8 cellular contexts compared by ENCODE assay signal in genomic region chr1:228141082-228141870, GRCh38. TPM values are rescaled to one million over a fixed set of nuclear protein-coding genes. Genes with fewer than 3 reads are reported as not detected.
A peak's percentile ranks its signal among the peaks of the same experiment; 100 is the strongest.
DNase-seq lines count a peak whose midpoint lies in the region; ATAC-seq and TF ChIP-seq lines count a peak whose summit lies in the region.

No MANE protein-coding gene starts in this region.

- H3K27me3 ChIP-seq in neural progenitor cell: peaks cover 28% of the 10 kb centered on the region

- H3K36me3 ChIP-seq in neural progenitor cell: no peaks in the 10 kb centered on the region

- H3K4me2 ChIP-seq in neural progenitor cell: peak overlapping the region; percentile 97

- H3K4me3 Mint-ChIP-seq in activated CD4-positive, alpha-beta memory T cell treated with anti-CD3 and anti-CD28 coated beads for 36 hours: peak overlapping the region; percentile 99
- H3K4me3 Mint-ChIP-seq in neural progenitor cell: peak overlapping the region; percentile 98

- H3F3A ChIP-seq in neural progenitor cell (ENCODE audit: low read depth): peaks cover 7% of the 10 kb centered on the region

- DNase-seq in AG04449 (ENCODE audit: low read depth, low spot score): no peak
- DNase-seq in H4 (ENCODE audit: low spot score): peak; percentile 46
- peak; percentile 47 for DNase-seq in activated CD4-positive, alpha-beta memory T cell treated with anti-CD3 and anti-CD28 coated beads for 36 hours
- DNase-seq in fibroblast of peridontal ligament (ENCODE audit: extremely low read depth): peak; percentile 63
- no peak for DNase-seq in neural progenitor cell (ENCODE audit: low spot score)
- DNase-seq in NCI-H2081 treated with DMSO at 0.1 percent for 48 hours (lab: John Stamatoyannopoulos, UW): no peak

- H3K79me2 ChIP-seq in neural progenitor cell (ENCODE audit: low read depth): peaks cover 45% of the 10 kb centered on the region

- peaks cover 27% of the 10 kb centered on the region for H3K4me1 Mint-ChIP-seq in activated CD4-positive, alpha-beta memory T cell treated with anti-CD3 and anti-CD28 coated beads for 36 hours (ENCODE audit: low read depth)
- peaks cover 19% of the 10 kb centered on the region for H3K4me1 Mint-ChIP-seq in neural progenitor cell

- H3K4me3 ChIP-seq in AG04449 (ENCODE audit: low read depth, low read length) (peak overlapping the region; percentile 92), neural progenitor cell (peak overlapping the region; percentile 84)

- H3K27ac ChIP-seq in neural progenitor cell: no peak overlapping the region

- no peaks in the 10 kb centered on the region for H3K9me3 ChIP-seq in neural progenitor cell (ENCODE audit: low read depth)

- peaks cover 14% of the 10 kb centered on the region for H4K20me1 ChIP-seq in neural progenitor cell (ENCODE audit: low read depth)

- CTCF ChIA-PET in AG04449 (lab: Yijun Ruan, JAX): interaction anchor here (1.0 to 2.6 kb wide), 3 partner anchors 10 to 142 kb away, joined by 3 to 13 read pairs (median 10); partner anchors contain the start of gene IBA57
- CTCF ChIA-PET in activated CD4-positive, alpha-beta memory T cell treated with anti-CD3 and anti-CD28 coated beads for 36 hours (lab: Charles Lee): interaction anchor here (0.8 to 2.2 kb wide), 6 partner anchors 10 to 360 kb away, joined by 3 to 13 read pairs (median 7); partner anchors contain the start of gene IBA57

- peak overlapping the region; percentile 99 for H3K9ac ChIP-seq in neural progenitor cell

- peaks cover 6% of the 10 kb centered on the region for H3K4me1 ChIP-seq in neural progenitor cell

- peaks cover 11% of the 10 kb centered on the region for H3K36me3 Mint-ChIP-seq in activated CD4-positive, alpha-beta memory T cell treated with anti-CD3 and anti-CD28 coated beads for 36 hours
- H3K36me3 Mint-ChIP-seq in neural progenitor cell: no peaks in the 10 kb centered on the region

- POLR2A ChIA-PET in AG04449 (lab: Yijun Ruan, JAX): interaction anchor here (0.7 to 1.2 kb wide), 2 partner anchors 10 to 24 kb away, joined by 4 to 15 read pairs; partner anchors contain the start of gene IBA57
- POLR2A ChIA-PET in activated CD4-positive, alpha-beta memory T cell treated with anti-CD3 and anti-CD28 coated beads for 36 hours (lab: Charles Lee): interaction anchor here (0.9 to 3.7 kb wide), 4 partner anchors 25 to 59 kb away, joined by 3 to 33 read pairs (median 4); partner anchors contain the start of genes ARF1 and IBA57

- ATAC-seq in HG02973 (IDR thresholded peaks at IDR 0.05; ENCODE audit: unreplicated experiment) (no peak), HG03432 (IDR thresholded peaks at IDR 0.05; ENCODE audit: unreplicated experiment) (no peak)

- intact Hi-C loops in activated CD4-positive, alpha-beta memory T cell treated with anti-CD3 and anti-CD28 coated beads for 36 hours (cut with micrococcal nuclease): loop anchor here (2.0 kb wide), 2 partner anchors 266 to 318 kb away; partner anchors contain the start of gene TRIM11

- H2AFZ ChIP-seq in neural progenitor cell (replicated peaks): no peak overlapping the region

- no peaks in the 10 kb centered on the region for H3K27me3 Mint-ChIP-seq in activated CD4-positive, alpha-beta memory T cell treated with anti-CD3 and anti-CD28 coated beads for 36 hours
- peaks cover 10% of the 10 kb centered on the region for H3K27me3 Mint-ChIP-seq in neural progenitor cell (ENCODE audit: insufficient read depth, low read depth)

- TF ChIP-seq CTCF in AG04449 (IDR thresholded peaks at IDR 0.05; ENCODE audit: insufficient read depth, low read length, missing control alignments) (no peak), neural progenitor cell (IDR thresholded peaks at IDR 0.05) (no peak)

- H3K27ac Mint-ChIP-seq in activated CD4-positive, alpha-beta memory T cell treated with anti-CD3 and anti-CD28 coated beads for 36 hours: peak overlapping the region; percentile 96
- peak overlapping the region; percentile 87 for H3K27ac Mint-ChIP-seq in neural progenitor cell

- no peaks in the 10 kb centered on the region for H3K9me3 Mint-ChIP-seq in activated CD4-positive, alpha-beta memory T cell treated with anti-CD3 and anti-CD28 coated beads for 36 hours
- no peaks in the 10 kb centered on the region for H3K9me3 Mint-ChIP-seq in neural progenitor cell

RNA-seq across cellular contexts. Expression of gene GUK1, which starts 1.2 kb away (rescaled TPM):
- 185 and 196 TPM in 2 replicates for total RNA-seq in H4 (2014; rRNA removed; shearing (Covaris generic))
- 100 to 1,000 TPM; 229 to 239 TPM for total RNA-seq in activated CD4-positive, alpha-beta memory T cell treated with anti-CD3 and anti-CD28 coated beads for 36 hours
- total RNA-seq in neural progenitor cell (ENCODE audit: low replicate concordance): 87.7 and 119 TPM in 2 replicates

RNA-seq across cellular contexts. Expression of gene GJC2, which starts 8.5 kb away (rescaled TPM):
- total RNA-seq in H4 (2014; rRNA removed; shearing (Covaris generic)): 0.06 TPM in 1 of 2 replicates, not detected in the other
- total RNA-seq in activated CD4-positive, alpha-beta memory T cell treated with anti-CD3 and anti-CD28 coated beads for 36 hours: under 1 TPM; 0.41 to 0.57 TPM
- 0.25 TPM in 1 of 2 replicates, not detected in the other for total RNA-seq in neural progenitor cell (ENCODE audit: low replicate concordance)

RNA-seq across cellular contexts. Expression of gene IBA57, which starts 24.3 kb away (rescaled TPM):
- 0.74 and 1.8 TPM in 2 replicates for total RNA-seq in H4 (2014; rRNA removed; shearing (Covaris generic))
- total RNA-seq in activated CD4-positive, alpha-beta memory T cell treated with anti-CD3 and anti-CD28 coated beads for 36 hours: 1 to 10 TPM; 3.8 to 4.8 TPM
- 2.2 and 6.7 TPM in 2 replicates for total RNA-seq in neural progenitor cell (ENCODE audit: low replicate concordance)

RNA-seq across cellular contexts. Expression of gene MRPL55, which starts 32.2 kb away (rescaled TPM):
- total RNA-seq in H4 (2014; rRNA removed; shearing (Covaris generic)): 85.3 and 97.7 TPM in 2 replicates
- total RNA-seq in activated CD4-positive, alpha-beta memory T cell treated with anti-CD3 and anti-CD28 coated beads for 36 hours: 10 to 100 TPM; 51.1 to 52.7 TPM
- total RNA-seq in neural progenitor cell (ENCODE audit: low replicate concordance): 42.4 and 68.3 TPM in 2 replicates

RNA-seq across cellular contexts. Expression of gene C1orf35, which starts 38.2 kb away (rescaled TPM):
- total RNA-seq in H4 (2014; rRNA removed; shearing (Covaris generic)): 10.7 and 14.2 TPM in 2 replicates
- total RNA-seq in activated CD4-positive, alpha-beta memory T cell treated with anti-CD3 and anti-CD28 coated beads for 36 hours: 10 to 100 TPM; 21.9 to 22.1 TPM
- total RNA-seq in neural progenitor cell (ENCODE audit: low replicate concordance): 11.8 and 19.7 TPM in 2 replicates

Comparison
In these comparisons a context has a peak if more than half of its experiments do, and no peak if none do; other contexts are left out.
1. DNase-seq: peak in H4 (single experiment), activated CD4-positive, alpha-beta memory T cell treated with anti-CD3 and anti-CD28 coated beads for 36 hours (single experiment) and fibroblast of peridontal ligament (single experiment); none in AG04449 (single experiment), neural progenitor cell (single experiment) and NCI-H2081 treated with DMSO at 0.1 percent for 48 hours (single experiment).